In the genomic region with DNA sequence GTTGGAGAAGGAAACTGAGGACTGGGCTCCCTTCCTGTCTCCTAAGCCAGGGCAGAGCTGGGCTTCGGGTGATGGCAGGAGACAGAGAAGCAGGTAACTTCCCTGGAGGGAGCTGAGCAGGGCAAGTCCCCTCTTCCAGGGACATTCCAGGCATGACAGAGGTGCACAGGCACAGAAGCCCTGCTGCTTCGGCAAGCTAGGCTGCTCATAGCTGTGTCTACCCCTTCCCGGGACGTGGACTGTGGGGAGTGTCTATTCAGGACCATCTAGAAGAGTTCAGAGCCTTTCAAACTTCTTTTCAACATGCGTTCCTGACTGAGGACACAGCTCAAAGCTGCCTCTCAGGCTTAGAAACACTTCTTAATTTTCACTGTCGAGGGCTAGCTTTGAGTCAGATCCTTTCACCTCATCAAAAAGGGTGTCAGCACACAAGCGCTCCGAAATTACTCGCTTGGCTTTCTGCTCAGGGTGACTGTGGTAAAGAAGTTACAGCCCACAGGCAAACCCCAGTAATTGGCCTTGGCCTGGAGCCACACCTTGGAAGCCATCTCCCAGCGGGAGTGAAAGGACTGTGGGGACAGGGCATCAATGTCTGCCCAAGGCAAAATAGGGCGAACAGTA, we compare ENCODE assay signal across 8 cellular contexts.
A peak's percentile ranks its signal among the peaks of the same experiment; 100 is the strongest.
DNase-seq lines count a peak whose midpoint lies in the region; ATAC-seq lines count a peak whose summit lies in the region.

No MANE protein-coding gene starts in this region.

- H3K27ac ChIP-seq in naive thymus-derived CD4-positive, alpha-beta T cell (ENCODE audit: low read depth, low read length), result no peak overlapping the region

- no peaks in the 10 kb centered on the region for H3K27me3 ChIP-seq in naive thymus-derived CD4-positive, alpha-beta T cell (ENCODE audit: control insufficient read depth in 2 of 2, insufficient read depth in 2 of 2, low read length in 2 of 2)

- H3K36me3 ChIP-seq in naive thymus-derived CD4-positive, alpha-beta T cell (ENCODE audit: control insufficient read depth in 2 of 3, insufficient read depth in 3 of 3, low read length in 3 of 3), result no peaks in the 10 kb centered on the region

- H3K9me3 Mint-ChIP-seq in activated T-cell treated with anti-CD3 and anti-CD28 coated beads, Interleukin-2, amount 50 U/mL, for 24 hours, result no peaks in the 10 kb centered on the region
- H3K9me3 Mint-ChIP-seq in activated naive CD8-positive, alpha-beta T cell treated with anti-CD3 and anti-CD28 coated beads, Interleukin-2, amount 50 U/mL, for 24 hours, result no peaks in the 10 kb centered on the region
- H3K9me3 Mint-ChIP-seq in naive thymus-derived CD4-positive, alpha-beta T cell, result peaks cover 0 to 2% (median 0%) of the 10 kb centered on the region in 11 donors

- no peak overlapping the region for H3K4me3 ChIP-seq in naive thymus-derived CD4-positive, alpha-beta T cell (ENCODE audit: low read length)

- peaks cover 19 to 23% of the 10 kb centered on the region in 2 donors for H3K4me1 ChIP-seq in naive thymus-derived CD4-positive, alpha-beta T cell (ENCODE audit: control insufficient read depth in 2 of 2, insufficient read depth in 2 of 2, low read length in 2 of 2)

- intact Hi-C loops in naive thymus-derived CD4-positive, alpha-beta T cell (cut with micrococcal nuclease), result loop anchor here in 1 of 2 donors (5.0 kb wide), 2 partner anchors 99 to 114 kb away; no protein-coding TSS in a partner anchor

- H3K9me3 ChIP-seq in naive thymus-derived CD4-positive, alpha-beta T cell (ENCODE audit: control insufficient read depth in 2 of 3, low read length in 3 of 3), result no peaks in the 10 kb centered on the region

- H3K27me3 Mint-ChIP-seq in activated T-cell treated with anti-CD3 and anti-CD28 coated beads, Interleukin-2, amount 50 U/mL, for 24 hours, result peaks cover 58% of the 10 kb centered on the region
- peaks cover 38% of the 10 kb centered on the region for H3K27me3 Mint-ChIP-seq in activated naive CD8-positive, alpha-beta T cell treated with anti-CD3 and anti-CD28 coated beads, Interleukin-2, amount 50 U/mL, for 24 hours
- peaks cover 7 to 39% (median 33%) of the 10 kb centered on the region in 5 donors for H3K27me3 Mint-ChIP-seq in naive thymus-derived CD4-positive, alpha-beta T cell

- peak overlapping the region; percentile 30 for H3K4me3 Mint-ChIP-seq in activated T-cell treated with anti-CD3 and anti-CD28 coated beads, Interleukin-2, amount 50 U/mL, for 24 hours
- H3K4me3 Mint-ChIP-seq in activated naive CD8-positive, alpha-beta T cell treated with anti-CD3 and anti-CD28 coated beads, Interleukin-2, amount 50 U/mL, for 24 hours, result peak overlapping the region; percentile 18
- peak overlapping the region in 9 of 10 donors; percentile 6 to 69 (median 59) for H3K4me3 Mint-ChIP-seq in naive thymus-derived CD4-positive, alpha-beta T cell

- no peak overlapping the region for H3K27ac Mint-ChIP-seq in activated T-cell treated with anti-CD3 and anti-CD28 coated beads, Interleukin-2, amount 50 U/mL, for 24 hours
- no peak overlapping the region for H3K27ac Mint-ChIP-seq in activated naive CD8-positive, alpha-beta T cell treated with anti-CD3 and anti-CD28 coated beads, Interleukin-2, amount 50 U/mL, for 24 hours
- peak overlapping the region in 2 of 9 donors; percentile 5 to 47 for H3K27ac Mint-ChIP-seq in naive thymus-derived CD4-positive, alpha-beta T cell

- H3K36me3 Mint-ChIP-seq in activated T-cell treated with anti-CD3 and anti-CD28 coated beads, Interleukin-2, amount 50 U/mL, for 24 hours (ENCODE audit: low read depth), result no peaks in the 10 kb centered on the region
- H3K36me3 Mint-ChIP-seq in activated naive CD8-positive, alpha-beta T cell treated with anti-CD3 and anti-CD28 coated beads, Interleukin-2, amount 50 U/mL, for 24 hours (ENCODE audit: low read depth), result no peaks in the 10 kb centered on the region
- H3K36me3 Mint-ChIP-seq in naive thymus-derived CD4-positive, alpha-beta T cell, result peaks cover 0 to 2% (median 0%) of the 10 kb centered on the region in 5 donors

- ATAC-seq in activated naive CD8-positive, alpha-beta T cell treated with anti-CD3 and anti-CD28 coated beads, Interleukin-2, amount 50 U/mL, for 24 hours, result peak; percentile 44
- ATAC-seq in naive thymus-derived CD4-positive, alpha-beta T cell, result no peak
- no peak for ATAC-seq in HG03139 (IDR thresholded peaks at IDR 0.05; ENCODE audit: unreplicated experiment)

- POLR2A ChIA-PET in naive thymus-derived CD4-positive, alpha-beta T cell (lab: Charles Lee), result no interaction called here

- CTCF ChIA-PET in naive thymus-derived CD4-positive, alpha-beta T cell (lab: Charles Lee), result interaction anchor here (1.0 to 9.0 kb wide), 3 partner anchors 22 to 214 kb away, joined by 3 to 133 read pairs (median 3); a partner anchor contains a TSS

- DNase-seq in activated T-cell treated with anti-CD3 and anti-CD28 coated beads, Interleukin-2, amount 50 U/mL, for 24 hours, result peak; percentile 49
- DNase-seq in activated T-cell treated with anti-CD3 and anti-CD28 coated beads for 4 hours (no peak), HK-2 (ENCODE audit: unreplicated experiment) (peak; percentile 64), HPDE6-E6E7 (ENCODE audit: extremely low spot score) (no peak), medulla oblongata (ENCODE audit: extremely low spot score) (no peak)
- DNase-seq in activated naive CD8-positive, alpha-beta T cell treated with anti-CD3 and anti-CD28 coated beads, Interleukin-2, amount 50 U/mL, for 24 hours, result no peak
- DNase-seq in naive thymus-derived CD4-positive, alpha-beta T cell, result peak in 1 of 9 donors; percentile 34

- peaks cover 50% of the 10 kb centered on the region for H3K4me1 Mint-ChIP-seq in activated T-cell treated with anti-CD3 and anti-CD28 coated beads, Interleukin-2, amount 50 U/mL, for 24 hours (ENCODE audit: low read depth)
- peaks cover 49% of the 10 kb centered on the region for H3K4me1 Mint-ChIP-seq in activated naive CD8-positive, alpha-beta T cell treated with anti-CD3 and anti-CD28 coated beads, Interleukin-2, amount 50 U/mL, for 24 hours
- peaks cover 26 to 58% (median 39%) of the 10 kb centered on the region in 7 donors for H3K4me1 Mint-ChIP-seq in naive thymus-derived CD4-positive, alpha-beta T cell

Comparison
In these comparisons a context has a peak if more than half of its experiments do, and no peak if none do; other contexts are left out.
1. DNase-seq: peak in activated T-cell treated with anti-CD3 and anti-CD28 coated beads, Interleukin-2, amount 50 U/mL, for 24 hours (single experiment) and HK-2 (single experiment); none in activated T-cell treated with anti-CD3 and anti-CD28 coated beads for 4 hours (single experiment), activated naive CD8-positive, alpha-beta T cell treated with anti-CD3 and anti-CD28 coated beads, Interleukin-2, amount 50 U/mL, for 24 hours (single experiment), HPDE6-E6E7 (single experiment) and medulla oblongata (single experiment).
2. Peak in every context shown above with its lines, with median percentiles within 50 percentile points of each other: H3K4me3 Mint-ChIP-seq.